In genomic region chr15:58518626-58519025, GRCh38 we compare ENCODE assay signal across 14 cellular contexts.
A peak's percentile ranks its signal among the peaks of the same experiment; 100 is the strongest.
DNase-seq lines count a peak whose midpoint lies in the region; ATAC-seq lines count a peak whose summit lies in the region.
"Had no signal": no experiment of that assay in that cellular context is flagged by ENCODE, and none has a peak within 500 bp of the region (broad histone marks: within the 10 kb centered on the region; RNA-seq: fewer than 3 reads in every experiment).

No MANE protein-coding gene starts in this region.

- peak in 1 of 3 donors; percentile 45 for DNase-seq in CD4-positive, CD25-positive, alpha-beta regulatory T cell
- peak in 1 of 3 experiments; percentile 8 for DNase-seq in effector memory CD8-positive, alpha-beta T cell
- DNase-seq in SHP77 treated with DMSO at 0.1 percent for 48 hours (lab: John Stamatoyannopoulos, UW) (no peak), NCI-H526 (lab: John Stamatoyannopoulos, UW) (no peak), NCI-H1048 (lab: John Stamatoyannopoulos, UW) (no peak), left lobe of liver (ENCODE audit: low spot score) (no peak)
- DNase-seq: HFFc6; NCI-H1092; stimulated activated CD4-positive, alpha-beta T cell treated with anti-CD3 and anti-CD28 coated beads, Interleukin-1b, Interleukin-23, amount 100 ng/mL, for 48 hours had no signal

- H3K27ac Mint-ChIP-seq in CD4-positive, CD25-positive, alpha-beta regulatory T cell = peak overlapping the region; percentile 7 to 84 (median 16)
- H3K27ac Mint-ChIP-seq in effector memory CD8-positive, alpha-beta T cell = peak overlapping the region; percentile 77 to 91
- H3K27ac Mint-ChIP-seq: HFFc6, memory B cell had no signal

- H3K36me3 ChIP-seq in CD4-positive, CD25-positive, alpha-beta regulatory T cell (ENCODE audit: control insufficient read depth, insufficient read depth, low read length) = no peaks in the 10 kb centered on the region

- H3K4me1 ChIP-seq in CD4-positive, CD25-positive, alpha-beta regulatory T cell (ENCODE audit: control insufficient read depth, insufficient read depth, low read length, poor library complexity, severe bottlenecking) = peaks cover 14% of the 10 kb centered on the region

- H3K27me3 Mint-ChIP-seq in CD4-positive, CD25-positive, alpha-beta regulatory T cell = no peaks in the 10 kb centered on the region
- H3K27me3 Mint-ChIP-seq in effector memory CD8-positive, alpha-beta T cell = no peaks in the 10 kb centered on the region

- no peaks in the 10 kb centered on the region for H3K27me3 ChIP-seq in CD4-positive, CD25-positive, alpha-beta regulatory T cell (ENCODE audit: control insufficient read depth, insufficient read depth, low read length)

- no peak for ATAC-seq in CD4-positive, CD25-positive, alpha-beta regulatory T cell (ENCODE audit: low read depth in 2 of 2)
- ATAC-seq in GM18907 (IDR thresholded peaks at IDR 0.05; ENCODE audit: unreplicated experiment) = peak; percentile 18
- ATAC-seq in HG03521 (IDR thresholded peaks at IDR 0.05; ENCODE audit: unreplicated experiment) = peak; percentile 8
- peak; percentile 46 for ATAC-seq in effector memory CD8-positive, alpha-beta T cell (replicated peaks)
- no peak for ATAC-seq in left lobe of liver
- ATAC-seq: esophagus mucosa had no signal

- peaks cover 19 to 56% (median 24%) of the 10 kb centered on the region in 4 donors for H3K4me1 Mint-ChIP-seq in CD4-positive, CD25-positive, alpha-beta regulatory T cell
- H3K4me1 Mint-ChIP-seq in effector memory CD8-positive, alpha-beta T cell (ENCODE audit: low read depth in 2 of 2) = peaks cover 36 to 59% of the 10 kb centered on the region in 2 donors

- no peak overlapping the region for H3K4me3 ChIP-seq in CD4-positive, CD25-positive, alpha-beta regulatory T cell (ENCODE audit: low read depth, low read length)

- no peaks in the 10 kb centered on the region for H3K9me3 ChIP-seq in CD4-positive, CD25-positive, alpha-beta regulatory T cell (ENCODE audit: control insufficient read depth in 2 of 2, low read length in 2 of 2)

- peaks cover 0 to 5% (median 0%) of the 10 kb centered on the region in 7 donors for H3K9me3 Mint-ChIP-seq in CD4-positive, CD25-positive, alpha-beta regulatory T cell
- peaks cover 0 to 2% of the 10 kb centered on the region in 2 donors for H3K9me3 Mint-ChIP-seq in effector memory CD8-positive, alpha-beta T cell
- H3K9me3 Mint-ChIP-seq: HFFc6 had no signal

- H3K36me3 Mint-ChIP-seq in CD4-positive, CD25-positive, alpha-beta regulatory T cell = peaks cover 4% of the 10 kb centered on the region
- H3K36me3 Mint-ChIP-seq in effector memory CD8-positive, alpha-beta T cell (ENCODE audit: insufficient read depth) = no peaks in the 10 kb centered on the region
- H3K36me3 Mint-ChIP-seq: memory B cell had no signal

- H3K27ac ChIP-seq in CD4-positive, CD25-positive, alpha-beta regulatory T cell (ENCODE audit: insufficient read depth, low read length, poor library complexity, severe bottlenecking) = no peak overlapping the region
- H3K27ac ChIP-seq: RWPE1 had no signal

- peak overlapping the region in 2 of 4 donors; percentile 19 to 40 for H3K4me3 Mint-ChIP-seq in CD4-positive, CD25-positive, alpha-beta regulatory T cell
- peak overlapping the region in 1 of 2 donors; percentile 5 for H3K4me3 Mint-ChIP-seq in effector memory CD8-positive, alpha-beta T cell
- H3K4me3 Mint-ChIP-seq: HFFc6, memory B cell had no signal

Comparison
In these comparisons a context has a peak if more than half of its experiments do, and no peak if none do; other contexts are left out.
1. ATAC-seq: peak in GM18907 (single experiment), HG03521 (single experiment) and effector memory CD8-positive, alpha-beta T cell (single experiment); none in CD4-positive, CD25-positive, alpha-beta regulatory T cell (0 of 2) and left lobe of liver (single experiment).